In genomic region chr17:63854709-63855108, GRCh38 we compare ENCODE assay signal across 1 cellular context.
TF ChIP-seq lines count a peak whose summit lies in the region.

No MANE protein-coding gene starts in this region.

TF ChIP-seq in HepG2, 621 proteins besides CTCF, POLR2A, EP300 and RAD21 (continued from another document and continues in another):
- no peak for TF ChIP-seq BRF2 (CRISPR knock-in tag; IDR thresholded peaks at IDR 0.05)
- no peak; the same call in 1 of the 2 replicates for TF ChIP-seq ZNF263 (CRISPR knock-in tag; IDR thresholded peaks at IDR 0.05)
- TF ChIP-seq GMEB2 (CRISPR knock-in tag; IDR thresholded peaks at IDR 0.05; ENCODE audit: low read depth) = no peak
- TF ChIP-seq GMEB1 (CRISPR knock-in tag; IDR thresholded peaks at IDR 0.05; ENCODE audit: borderline replicate concordance) = peak; percentile 46; the same call in 1 of the 2 replicates
- no peak for TF ChIP-seq PLSCR1 (CRISPR knock-in tag; IDR thresholded peaks at IDR 0.05; ENCODE audit: borderline replicate concordance)
- TF ChIP-seq ADNP (CRISPR knock-in tag; IDR thresholded peaks at IDR 0.05) = no peak
- 0 out of 2 replicates have a peak, but pooled peaks have one; percentile 37 for TF ChIP-seq THRA (CRISPR knock-in tag; IDR thresholded peaks at IDR 0.05; ENCODE audit: borderline replicate concordance)
- no peak for TF ChIP-seq ZNF251 (CRISPR knock-in tag; IDR thresholded peaks at IDR 0.05)
- no peak for TF ChIP-seq ZNF780A (CRISPR knock-in tag; IDR thresholded peaks at IDR 0.05)
- TF ChIP-seq ZMYM2 (CRISPR knock-in tag; IDR thresholded peaks at IDR 0.05) = no peak
- TF ChIP-seq THAP7 (CRISPR knock-in tag; IDR thresholded peaks at IDR 0.05) = 0 out of 2 replicates have a peak, but pooled peaks have one; percentile 18
- no peak for TF ChIP-seq MBNL3 (CRISPR knock-in tag; conservative IDR thresholded peaks at IDR 0.05)
- no peak for TF ChIP-seq FOXO4 (CRISPR knock-in tag; conservative IDR thresholded peaks at IDR 0.05)
- no peak for TF ChIP-seq MYC (CRISPR knock-in tag; IDR thresholded peaks at IDR 0.05; ENCODE audit: borderline replicate concordance)
- TF ChIP-seq GATAD1 (CRISPR knock-in tag; IDR thresholded peaks at IDR 0.05) = no peak
- no peak for TF ChIP-seq ZNF34 (CRISPR knock-in tag; IDR thresholded peaks at IDR 0.05; ENCODE audit: borderline replicate concordance)
- TF ChIP-seq ZNF274 (CRISPR knock-in tag; IDR thresholded peaks at IDR 0.05) = no peak
- no peak for TF ChIP-seq ZNF879 (CRISPR knock-in tag; IDR thresholded peaks at IDR 0.05)
- TF ChIP-seq ZNF124 (CRISPR knock-in tag; IDR thresholded peaks at IDR 0.05) = no peak
- peak; percentile 69; the same call in 1 of the 2 replicates for TF ChIP-seq HDAC2 (CRISPR knock-in tag; IDR thresholded peaks at IDR 0.05)
- no peak for TF ChIP-seq ZNF616 (CRISPR knock-in tag; IDR thresholded peaks at IDR 0.05; ENCODE audit: low read depth)
- no peak for TF ChIP-seq CEBPG (CRISPR knock-in tag; IDR thresholded peaks at IDR 0.05)
- no peak for TF ChIP-seq ATRX (CRISPR knock-in tag; IDR thresholded peaks at IDR 0.05; ENCODE audit: borderline replicate concordance)
- no peak for TF ChIP-seq E2F2 (CRISPR knock-in tag; IDR thresholded peaks at IDR 0.05; ENCODE audit: borderline replicate concordance)
- no peak for TF ChIP-seq CAMTA2 (CRISPR knock-in tag; IDR thresholded peaks at IDR 0.05; ENCODE audit: borderline replicate concordance)
- no peak for TF ChIP-seq ZNF33B (CRISPR knock-in tag; IDR thresholded peaks at IDR 0.05)
- TF ChIP-seq E2F1 (CRISPR knock-in tag; IDR thresholded peaks at IDR 0.05) = no peak
- TF ChIP-seq THAP9 (CRISPR knock-in tag; IDR thresholded peaks at IDR 0.05; ENCODE audit: borderline replicate concordance) = no peak
- no peak for TF ChIP-seq SCMH1 (CRISPR knock-in tag; IDR thresholded peaks at IDR 0.05; ENCODE audit: borderline replicate concordance)
- no peak for TF ChIP-seq IKZF4 (CRISPR knock-in tag; IDR thresholded peaks at IDR 0.05; ENCODE audit: borderline replicate concordance, low read depth, not compliant biosample characterization)
- no peak for TF ChIP-seq ZHX2 (IDR thresholded peaks at IDR 0.05; ENCODE audit: low read depth)
- no peak for TF ChIP-seq ZHX2 (CRISPR knock-in tag; IDR thresholded peaks at IDR 0.05; ENCODE audit: borderline replicate concordance)
- TF ChIP-seq ZNF7 (CRISPR knock-in tag; IDR thresholded peaks at IDR 0.05) = no peak
- TF ChIP-seq SNAI1 (CRISPR knock-in tag; IDR thresholded peaks at IDR 0.05; ENCODE audit: borderline replicate concordance) = no peak
